In the genomic region with DNA sequence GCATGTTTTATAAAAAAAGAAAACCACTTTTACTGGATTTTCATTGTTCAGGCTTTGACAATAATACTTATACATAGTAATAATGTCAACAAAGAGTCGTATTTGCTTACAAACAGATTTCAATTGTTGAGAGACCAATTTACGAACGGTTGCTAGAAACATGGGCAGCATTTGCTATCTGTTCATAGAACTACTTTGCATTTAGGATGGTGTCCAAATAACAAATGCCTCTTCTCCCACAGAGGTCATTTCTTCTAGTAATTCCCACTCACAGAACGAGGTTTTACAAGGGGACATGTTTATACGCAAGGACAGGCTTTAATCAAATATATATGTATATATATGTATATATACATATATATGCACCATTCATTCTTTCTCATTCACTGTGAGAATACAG, we compare ENCODE assay signal across 14 cellular contexts.
DNase-seq lines count a peak whose midpoint lies in the region; ATAC-seq and TF ChIP-seq lines count a peak whose summit lies in the region.
"Had no signal": no experiment of that assay in that cellular context is flagged by ENCODE, and none has a peak within 500 bp of the region (broad histone marks: within the 10 kb centered on the region; RNA-seq: fewer than 3 reads in every experiment).

No MANE protein-coding gene starts in this region.

- H3K36me3 ChIP-seq in cardiac muscle cell (no peaks in the 10 kb centered on the region), right atrium auricular region (no peaks in the 10 kb centered on the region), PC-9 (ENCODE audit: low read depth) (no peaks in the 10 kb centered on the region)

- H3K4me2 ChIP-seq in PC-9, result no peak overlapping the region
- H3K4me2 ChIP-seq: KMS-11 had no signal

- no peaks in the 10 kb centered on the region for H3K27me3 Mint-ChIP-seq in mesothelial cell of epicardium (ENCODE audit: low read depth)

- no peak overlapping the region for H3K4me3 Mint-ChIP-seq in mesothelial cell of epicardium
- H3K4me3 Mint-ChIP-seq: CD4-positive, alpha-beta memory T cell; H9; T-helper 17 cell had no signal

- POLR2A ChIA-PET in PC-9 (lab: Charles Lee; ENCODE audit: unreplicated experiment), result no interaction called here

- H3K4me1 Mint-ChIP-seq in mesothelial cell of epicardium, result peaks cover 43% of the 10 kb centered on the region
- H3K4me1 Mint-ChIP-seq: CD4-positive, alpha-beta memory T cell had no signal

- CTCF ChIA-PET in PC-9 (lab: Charles Lee), result no interaction called here

- no peaks in the 10 kb centered on the region for H3K9me3 ChIP-seq in cardiac muscle cell (ENCODE audit: low read depth)
- no peaks in the 10 kb centered on the region for H3K9me3 ChIP-seq in right atrium auricular region
- H3K9me3 ChIP-seq in PC-9 (ENCODE audit: insufficient read depth, low read depth), result no peaks in the 10 kb centered on the region

- intact Hi-C loops in PC-9 (cut with micrococcal nuclease; ENCODE audit: unreplicated experiment), result no loop called here

- H2AFZ ChIP-seq in PC-9, result no peak overlapping the region

- no peaks in the 10 kb centered on the region for H3K79me2 ChIP-seq in PC-9 (ENCODE audit: low read depth)

- no peaks in the 10 kb centered on the region for H3F3A ChIP-seq in PC-9 (ENCODE audit: insufficient read depth, low read depth)

- TF ChIP-seq CTCF in cardiac muscle cell (IDR thresholded peaks at IDR 0.05; ENCODE audit: low read depth, low read length) (no peak), right atrium auricular region (IDR thresholded peaks at IDR 0.05) (no peak), mesothelial cell of epicardium (IDR thresholded peaks at IDR 0.05; ENCODE audit: unreplicated experiment) (no peak), omental fat pad (IDR thresholded peaks at IDR 0.05) (no peak), PC-9 (conservative IDR thresholded peaks at IDR 0.05) (no peak)

- H3K36me3 Mint-ChIP-seq in mesothelial cell of epicardium, result no peaks in the 10 kb centered on the region
- H3K36me3 Mint-ChIP-seq: CD4-positive, alpha-beta memory T cell had no signal

- DNase-seq in cardiac muscle cell (ENCODE audit: low read depth in 1 of 2, low spot score in 1 of 2), result no peak
- DNase-seq in right atrium auricular region (ENCODE audit: low spot score), result no peak
- peak; percentile 81 for DNase-seq in NCI-H128 (lab: John Stamatoyannopoulos, UW; ENCODE audit: unreplicated experiment)
- peak; percentile 97 for DNase-seq in NCI-H748 treated with DMSO at 0.1 percent for 48 hours (lab: John Stamatoyannopoulos, UW)
- DNase-seq in mesothelial cell of epicardium (ENCODE audit: low spot score in 2 of 2, unreplicated experiment in 2 of 2), result no peak
- no peak for DNase-seq in omental fat pad (ENCODE audit: low spot score)
- no peak for DNase-seq in PC-9
- DNase-seq: Calu3; CD4-positive, alpha-beta memory T cell; H9; NCI-H1048; SHP77 treated with DMSO at 0.1 percent for 48 hours; T-helper 17 cell had no signal

- no peak for ATAC-seq in omental fat pad (ENCODE audit: low FRiP score)
- ATAC-seq: T-helper 17 cell had no signal

- no peaks in the 10 kb centered on the region for H3K9me3 Mint-ChIP-seq in mesothelial cell of epicardium
- H3K9me3 Mint-ChIP-seq: CD4-positive, alpha-beta memory T cell; H9 had no signal

- H3K27ac ChIP-seq in cardiac muscle cell (peak overlapping the region; percentile 83), right atrium auricular region (peak overlapping the region in 1 of 2 donors; percentile 68), PC-9 (no peak overlapping the region)
- H3K27ac ChIP-seq: KMS-11 had no signal

- BruUV-seq in PC-9 (replicated peaks; lab: Mats Ljungman, UMichigan), result no TSS peak

- H3K4me3 ChIP-seq in cardiac muscle cell, result no peak overlapping the region
- H3K4me3 ChIP-seq in right atrium auricular region, result no peak overlapping the region
- H3K4me3 ChIP-seq in PC-9, result no peak overlapping the region

- peak overlapping the region; percentile 80 for H3K27ac Mint-ChIP-seq in mesothelial cell of epicardium
- H3K27ac Mint-ChIP-seq: CD4-positive, alpha-beta memory T cell; H9; T-helper 17 cell had no signal

- H3K4me1 ChIP-seq in cardiac muscle cell (ENCODE audit: low read depth) (peaks cover 53% of the 10 kb centered on the region), right atrium auricular region (peaks cover 0 to 21% of the 10 kb centered on the region in 2 donors), PC-9 (replicated peaks; ENCODE audit: insufficient read depth) (0 out of 2 replicates have a peak, but pooled peaks cover 5% of the 10 kb centered on the region)

- H4K20me1 ChIP-seq in PC-9 (ENCODE audit: insufficient read depth), result no peaks in the 10 kb centered on the region

- no peaks in the 10 kb centered on the region for H3K9me2 ChIP-seq in PC-9 (ENCODE audit: insufficient read depth)

- H3K27me3 ChIP-seq in cardiac muscle cell (no peaks in the 10 kb centered on the region), right atrium auricular region (no peaks in the 10 kb centered on the region), PC-9 (ENCODE audit: insufficient read depth, low read depth) (peaks cover 15% of the 10 kb centered on the region)

Comparison
In these comparisons a context has a peak if more than half of its experiments do, and no peak if none do; other contexts are left out.
1. DNase-seq: peak in NCI-H128 (single experiment) and NCI-H748 treated with DMSO at 0.1 percent for 48 hours (single experiment); none in cardiac muscle cell (0 of 2), right atrium auricular region (single experiment), mesothelial cell of epicardium (0 of 2), omental fat pad (single experiment) and PC-9 (0 of 2).